22 cellular contexts compared by ENCODE assay signal in genomic region chr13:49042476-49042875, GRCh38.
A peak's percentile ranks its signal among the peaks of the same experiment; 100 is the strongest.
DNase-seq lines count a peak whose midpoint lies in the region; ATAC-seq and TF ChIP-seq lines count a peak whose summit lies in the region.
"Had no signal": no experiment of that assay in that cellular context is flagged by ENCODE, and none has a peak within 500 bp of the region (broad histone marks: within the 10 kb centered on the region; RNA-seq: fewer than 3 reads in every experiment).

No MANE protein-coding gene starts in this region.

- TF ChIP-seq POLR2A in IMR-90 (IDR thresholded peaks at IDR 0.05; ENCODE audit: low read depth, low read length), result no peak
- TF ChIP-seq POLR2A in stomach (IDR thresholded peaks at IDR 0.05), result no peak

- dilution Hi-C loops in IMR-90 (cut with HindIII; ENCODE audit: low sequenced_read_pairs, unreplicated experiment), result no loop called here

- H2BK5ac ChIP-seq in IMR-90 (ENCODE audit: low read depth, low read length, poor library complexity, severe bottlenecking), result no peak overlapping the region

- WGBS in IMR-90 (ENCODE audit: extremely low coverage in 2 of 2, insufficient read length in 1 of 2), 2 experiments, result 100% methylated on average over 1 of the region's 2 CpGs; no CpG with 5 or more reads in 1 of the 2 experiments
- 92 to 98% (median 95%) methylated on average over 2 of the region's 2 CpGs for WGBS in stomach, 5 donors

- no peak overlapping the region for H2BK120ac ChIP-seq in IMR-90 (ENCODE audit: low read depth, low read length)

- H3K4me1 ChIP-seq in IMR-90 (ENCODE audit: control insufficient read depth, insufficient read depth, low read length), result no peaks in the 10 kb centered on the region
- H3K4me1 ChIP-seq in stomach, result no peaks in the 10 kb centered on the region
- H3K4me1 ChIP-seq: BLaER1 treated with 17β-estradiol and CSF1 and Interleukin-3, amounts not matched to agents 10 nM and 100 nM; SJCRH30 had no signal

- H3K18ac ChIP-seq in IMR-90 (ENCODE audit: low read depth, low read length), result no peak overlapping the region

- no peak overlapping the region for H3K27ac ChIP-seq in IMR-90 (ENCODE audit: insufficient read depth, low read length)
- H3K27ac ChIP-seq in stomach, result no peak overlapping the region
- H3K27ac ChIP-seq: 22Rv1; BLaER1 treated with 17β-estradiol and CSF1 and Interleukin-3, amounts not matched to agents 10 nM and 100 nM; PC-9; SJCRH30 had no signal

- CTCF ChIA-PET in IMR-90 (lab: Yijun Ruan, JAX), result no interaction called here

- TF ChIP-seq RAD21 in IMR-90 (IDR thresholded peaks at IDR 0.05; ENCODE audit: low read length), result no peak

- H4K8ac ChIP-seq in IMR-90 (ENCODE audit: low read depth in 2 of 2, low read length in 2 of 2), result no peak overlapping the region

- H3K14ac ChIP-seq in IMR-90 (replicated peaks; ENCODE audit: low read depth, low read length), result no peak overlapping the region

- no peak overlapping the region for H3K9ac ChIP-seq in IMR-90 (ENCODE audit: low read depth, low read length)
- H3K9ac ChIP-seq: BLaER1 treated with 17β-estradiol and CSF1 and Interleukin-3, amounts not matched to agents 10 nM and 100 nM had no signal

- BruUV-seq in IMR-90 (replicated peaks; lab: Mats Ljungman, UMichigan), result no TSS peak

- ATAC-seq in IMR-90 (ENCODE audit: low read depth), result peak; percentile 49; the same call in 1 of the 2 replicates
- no peak for ATAC-seq in HG02610 (IDR thresholded peaks at IDR 0.05; ENCODE audit: unreplicated experiment)
- ATAC-seq: Right ventricle myocardium inferior, SK-N-SH treated with all-trans-retinoic acid at 6 μM for 48 hours had no signal

- no peak overlapping the region for H2BK20ac ChIP-seq in IMR-90 (ENCODE audit: low read depth, low read length)

- H3K36me3 ChIP-seq in IMR-90 (ENCODE audit: control insufficient read depth, insufficient read depth, low read length) (peaks cover 3% of the 10 kb centered on the region), stomach (peaks cover 0 to 12% (median 6%) of the 10 kb centered on the region in 4 donors)
- H3K36me3 ChIP-seq: SJCRH30 had no signal

- TF ChIP-seq CTCF in AG10803 (conservative IDR thresholded peaks at IDR 0.05; ENCODE audit: low read length) (no peak), IMR-90 (conservative IDR thresholded peaks at IDR 0.05; ENCODE audit: low read depth, low read length) (no peak), astrocyte of the spinal cord (IDR thresholded peaks at IDR 0.05; ENCODE audit: low read depth, low read length) (no peak), stomach (IDR thresholded peaks at IDR 0.05) (no peak)

- no peaks in the 10 kb centered on the region for H3K9me1 ChIP-seq in IMR-90 (ENCODE audit: insufficient read depth, low read length)

- no peaks in the 10 kb centered on the region for H3K27me3 ChIP-seq in IMR-90 (ENCODE audit: control insufficient read depth, insufficient read depth, low read length)
- H3K27me3 ChIP-seq in stomach, result no peaks in the 10 kb centered on the region
- H3K27me3 ChIP-seq: BLaER1 treated with 17β-estradiol and CSF1 and Interleukin-3, amounts not matched to agents 10 nM and 100 nM; SJCRH30 had no signal

- no peak overlapping the region for H3K56ac ChIP-seq in IMR-90 (ENCODE audit: extremely low read depth, insufficient read depth, low read length)

- H4K91ac ChIP-seq in IMR-90 (ENCODE audit: insufficient read depth, low read depth, low read length), result no peak overlapping the region

- intact Hi-C loops in IMR-90 (cut with micrococcal nuclease) (no loop called here), stomach (cut with DNase I; ENCODE audit: low total_unique reads) (no loop called here)

- no peak overlapping the region for H4K5ac ChIP-seq in IMR-90 (ENCODE audit: low read depth, low read length)

- H3K4me2 ChIP-seq in IMR-90 (ENCODE audit: low read depth, low read length), result no peak overlapping the region
- H3K4me2 ChIP-seq: BLaER1 treated with 17β-estradiol and CSF1 and Interleukin-3, amounts not matched to agents 10 nM and 100 nM; PC-9 had no signal

- H3K4ac ChIP-seq in IMR-90 (ENCODE audit: low read depth, low read length), result no peak overlapping the region

- POLR2A ChIA-PET in IMR-90 (lab: Charles Lee; ENCODE audit: unreplicated experiment), result no interaction called here

- H3K4me3 ChIP-seq in AG10803 (ENCODE audit: low read length) (no peak overlapping the region), IMR-90 (ENCODE audit: insufficient read depth, low read depth, low read length) (no peak overlapping the region), astrocyte of the spinal cord (ENCODE audit: low read depth, low read length) (no peak overlapping the region), stomach (no peak overlapping the region)
- H3K4me3 ChIP-seq: BLaER1 treated with 17β-estradiol and CSF1 and Interleukin-3, amounts not matched to agents 10 nM and 100 nM; PC-9; SJCRH30 had no signal

- DNase-seq in AG10803 (ENCODE audit: low read depth), result peak; percentile 30
- DNase-seq in IMR-90, result peak; percentile 58
- DNase-seq in astrocyte of the spinal cord (ENCODE audit: low read depth, low spot score), result peak; percentile 41
- DNase-seq in glomerular visceral epithelial cell (ENCODE audit: extremely low spot score), result peak; percentile 12
- no peak for DNase-seq in AG08396 (ENCODE audit: low spot score)
- DNase-seq in stomach, result no peak
- no peak for DNase-seq in H4 (ENCODE audit: low spot score)
- DNase-seq: ACHN; CD4-positive, alpha-beta T cell; COR-L47; DMS53; KG1; MM.1S; NCI-H2029; NCI-H526 treated with DMSO at 0.1 percent for 48 hours; PC-9; SJCRH30 had no signal

- in situ Hi-C loops in IMR-90 (cut with MboI; ENCODE audit: low sequenced_read_pairs) (no loop called here), astrocyte of the spinal cord (cut with HindIII; ENCODE audit: low sequenced_read_pairs) (no loop called here)

- no peak overlapping the region for H2AK5ac ChIP-seq in IMR-90 (ENCODE audit: low read depth, low read length)

- no peaks in the 10 kb centered on the region; the same call in 1 of the 2 replicates for H4K20me1 ChIP-seq in IMR-90 (ENCODE audit: insufficient read depth, low read length)

- no peak overlapping the region for H3K23ac ChIP-seq in IMR-90 (ENCODE audit: low read depth, low read length)

- H2BK15ac ChIP-seq in IMR-90 (ENCODE audit: low read depth, low read length), result no peak overlapping the region

- no peak overlapping the region for H2AK9ac ChIP-seq in IMR-90 (replicated peaks; ENCODE audit: low read depth, low read length, poor library complexity)

- TF ChIP-seq EP300 in stomach (IDR thresholded peaks at IDR 0.05), result no peak

- peaks cover 27 to 36% of the 10 kb centered on the region in 2 experiments for H3K79me1 ChIP-seq in IMR-90 (ENCODE audit: low read depth in 1 of 2, low read length in 2 of 2)

- H3K9me3 ChIP-seq in IMR-90 (ENCODE audit: control insufficient read depth, insufficient read depth, low read length) (no peaks in the 10 kb centered on the region), stomach (no peaks in the 10 kb centered on the region)
- H3K9me3 ChIP-seq: SJCRH30 had no signal

- no peak overlapping the region for H2AFZ ChIP-seq in IMR-90 (replicated peaks; ENCODE audit: low read length, poor library complexity)
- H2AFZ ChIP-seq: PC-9 had no signal

TF ChIP-seq in IMR-90, 13 proteins besides CTCF, POLR2A, EP300 and RAD21:
- 0 out of 2 replicates have a peak, but pooled peaks have one; percentile 14 for TF ChIP-seq CEBPB (IDR thresholded peaks at IDR 0.05; ENCODE audit: low read depth, low read length)
- no peak for TF ChIP-seq RFX5 (IDR thresholded peaks at IDR 0.05; ENCODE audit: low read depth, low read length)
TF ChIP-seq in IMR-90: peak in this region for 1.

Comparison
In these comparisons a context has a peak if more than half of its experiments do, and no peak if none do; other contexts are left out.
1. DNase-seq: peak in AG10803 (single experiment), IMR-90 (single experiment), astrocyte of the spinal cord (single experiment) and glomerular visceral epithelial cell (single experiment); none in AG08396 (single experiment), stomach (single experiment) and H4 (single experiment).